1 cellular context compared by ENCODE assay signal in the genomic region with DNA sequence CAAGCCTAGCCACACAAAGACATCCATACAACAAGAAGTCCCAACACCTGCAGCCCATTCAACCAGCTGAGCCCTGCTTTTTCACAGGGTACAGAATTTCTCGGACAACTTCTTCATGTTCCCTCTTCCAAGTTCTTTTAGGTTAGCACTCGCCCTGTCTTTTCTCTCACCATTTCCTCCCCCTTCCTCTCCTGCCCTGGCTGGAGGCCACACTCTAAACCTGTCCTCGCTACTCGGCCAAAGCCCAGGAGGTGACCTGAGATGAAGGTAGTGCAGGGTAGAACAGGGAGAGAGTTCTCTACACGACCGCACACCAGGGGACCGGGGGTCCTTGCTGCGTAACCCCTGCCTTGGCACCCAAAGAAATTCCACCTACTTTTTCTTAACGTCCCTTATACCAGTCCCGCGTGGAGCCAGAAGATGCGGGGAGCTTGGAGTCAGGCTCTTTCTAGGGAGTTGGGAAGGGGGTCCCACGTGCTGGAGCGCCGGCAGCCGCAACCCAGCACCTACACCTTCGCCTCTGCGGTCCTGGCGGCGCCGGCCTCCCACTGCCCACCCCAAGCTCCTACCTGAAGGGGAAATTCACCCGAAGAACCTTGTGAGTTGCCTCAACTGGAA.
A peak's percentile ranks its signal among the peaks of the same experiment; 100 is the strongest.
TF ChIP-seq lines count a peak whose summit lies in the region.

No MANE protein-coding gene starts in this region.

TF ChIP-seq in H1, 55 proteins besides CTCF, POLR2A, EP300 and RAD21:
- TF ChIP-seq SUZ12 (IDR thresholded peaks at IDR 0.05; ENCODE audit: low read length) (peak; percentile 99), SP1 (IDR thresholded peaks at IDR 0.05; ENCODE audit: low read depth, low read length) (0 out of 2 replicates have a peak, but pooled peaks have one; percentile 10), CBX8 (IDR thresholded peaks at IDR 0.05; ENCODE audit: borderline replicate concordance, low read depth, low read length) (no peak), RNF2 (IDR thresholded peaks at IDR 0.05; ENCODE audit: borderline replicate concordance, low read depth, low read length, missing control alignments, poor library complexity, severe bottlenecking) (peak; percentile 94), KDM5A (IDR thresholded peaks at IDR 0.05; ENCODE audit: low read length) (no peak), KDM1A (IDR thresholded peaks at IDR 0.05; ENCODE audit: borderline replicate concordance, low read length) (no peak), CTBP2 (IDR thresholded peaks at IDR 0.05; ENCODE audit: borderline replicate concordance, insufficient read depth, insufficient read length, low read length) (peak; percentile 97), EZH2 (IDR thresholded peaks at IDR 0.05; ENCODE audit: low read depth, low read length, severe bottlenecking) (peak; percentile 92)
- TF ChIP-seq, protein P1, sequence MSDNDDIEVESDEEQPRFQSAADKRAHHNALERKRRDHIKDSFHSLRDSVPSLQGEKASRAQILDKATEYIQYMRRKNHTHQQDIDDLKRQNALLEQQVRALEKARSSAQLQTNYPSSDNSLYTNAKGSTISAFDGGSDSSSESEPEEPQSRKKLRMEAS (IDR thresholded peaks at IDR 0.05), result peak; percentile 59
- TF ChIP-seq, protein P2, sequence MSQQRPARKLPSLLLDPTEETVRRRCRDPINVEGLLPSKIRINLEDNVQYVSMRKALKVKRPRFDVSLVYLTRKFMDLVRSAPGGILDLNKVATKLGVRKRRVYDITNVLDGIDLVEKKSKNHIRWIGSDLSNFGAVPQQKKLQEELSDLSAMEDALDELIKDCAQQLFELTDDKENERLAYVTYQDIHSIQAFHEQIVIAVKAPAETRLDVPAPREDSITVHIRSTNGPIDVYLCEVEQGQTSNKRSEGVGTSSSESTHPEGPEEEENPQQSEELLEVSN (IDR thresholded peaks at IDR 0.05), result peak; percentile 36; the same call in 1 of the 2 replicates
